In the genomic region with DNA sequence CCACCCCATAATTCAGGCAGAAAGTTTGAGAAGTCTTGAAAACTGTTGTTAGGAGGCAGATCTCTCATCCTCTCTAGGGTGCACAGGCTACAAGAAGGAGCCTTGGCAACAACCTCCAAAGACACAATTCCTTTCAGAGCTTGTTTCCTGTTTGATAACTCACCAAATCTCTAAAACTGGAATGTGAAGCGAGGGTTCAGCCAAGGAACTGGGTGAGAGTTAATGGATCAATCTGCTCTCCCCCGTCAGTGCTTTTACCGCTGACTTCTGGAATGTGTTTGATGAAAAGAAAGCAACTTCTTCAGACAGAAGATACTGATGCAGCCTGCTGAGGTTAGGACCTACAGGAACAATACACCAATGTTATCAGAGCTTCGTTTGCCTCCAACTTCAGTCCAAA, we compare ENCODE assay signal across 19 cellular contexts.
DNase-seq lines count a peak whose midpoint lies in the region; ATAC-seq and TF ChIP-seq lines count a peak whose summit lies in the region.
"Had no signal": no experiment of that assay in that cellular context is flagged by ENCODE, and none has a peak within 500 bp of the region (broad histone marks: within the 10 kb centered on the region; RNA-seq: fewer than 3 reads in every experiment).

No MANE protein-coding gene starts in this region.

- DNase-seq in IMR-90 (peak; percentile 57), astrocyte of the spinal cord (ENCODE audit: low read depth, low spot score) (peak; percentile 43), iris pigment epithelial cell (ENCODE audit: low read depth) (peak; percentile 51), pulmonary artery endothelial cell (ENCODE audit: low read depth, low spot score) (peak; percentile 50), DMS79 treated with DMSO at 0.1 percent for 48 hours (lab: John Stamatoyannopoulos, UW) (no peak), amniotic stem cell (lab: John Stamatoyannopoulos, UW) (no peak), Peyer's patch (no peak)
- DNase-seq in activated CD8-positive, alpha-beta T cell treated with anti-CD3 and anti-CD28 coated beads, Interleukin-2, amount 10 ng/mL, durations not matched to agents 7 days and 5 days, result no peak
- DNase-seq: activated CD4-positive, alpha-beta T cell treated with anti-CD3 and anti-CD28 coated beads, Interleukin-2, amount 10 ng/mL, durations not matched to agents 24 days and 14 days; C1 segment of cervical spinal cord; central memory CD4-positive, alpha-beta T cell; NCI-H2081; NCI-H524 treated with DMSO at 0.1 percent for 48 hours; T1000; thyroid gland had no signal

- H3K36me3 ChIP-seq in IMR-90 (ENCODE audit: control insufficient read depth, insufficient read depth, low read length), result no peaks in the 10 kb centered on the region
- no peaks in the 10 kb centered on the region for H3K36me3 ChIP-seq in Peyer's patch
- H3K36me3 ChIP-seq: neutrophil, thyroid gland had no signal

- no TSS peak for BruUV-seq in IMR-90 (replicated peaks; lab: Mats Ljungman, UMichigan)

- no peaks in the 10 kb centered on the region; the same call in 1 of the 2 replicates for H3K9me1 ChIP-seq in IMR-90 (ENCODE audit: insufficient read depth, low read length)

- H3K79me1 ChIP-seq in IMR-90 (ENCODE audit: low read depth in 1 of 2, low read length in 2 of 2), result no peaks in the 10 kb centered on the region

- no peaks in the 10 kb centered on the region for H3K27me3 Mint-ChIP-seq in activated CD8-positive, alpha-beta T cell treated with anti-CD3 and anti-CD28 coated beads, Interleukin-2, amount 10 ng/mL, durations not matched to agents 7 days and 5 days (ENCODE audit: low read depth)
- H3K27me3 Mint-ChIP-seq: activated CD4-positive, alpha-beta T cell treated with anti-CD3 and anti-CD28 coated beads, Interleukin-2, amount 10 ng/mL, durations not matched to agents 24 days and 14 days; activated naive CD4-positive, alpha-beta T cell treated with anti-CD3 and anti-CD28 coated beads, Interleukin-2, amount 50 U/mL, for 24 hours; IgD-negative memory B cell; memory B cell had no signal

- intact Hi-C loops in IMR-90 (cut with micrococcal nuclease), result no loop called here

- no peak overlapping the region for H4K91ac ChIP-seq in IMR-90 (ENCODE audit: insufficient read depth, low read depth, low read length)

- no peak overlapping the region for H3K4ac ChIP-seq in IMR-90 (ENCODE audit: low read depth, low read length)

- no peak overlapping the region for H3K14ac ChIP-seq in IMR-90 (replicated peaks; ENCODE audit: low read depth, low read length)

- H3K23ac ChIP-seq in IMR-90 (ENCODE audit: low read depth, low read length), result no peak overlapping the region

- H2BK15ac ChIP-seq in IMR-90 (ENCODE audit: low read depth, low read length), result no peak overlapping the region

- no peak for TF ChIP-seq RAD21 in IMR-90 (IDR thresholded peaks at IDR 0.05; ENCODE audit: low read length)

- H3K9me3 ChIP-seq in IMR-90 (ENCODE audit: control insufficient read depth, insufficient read depth, low read length) (no peaks in the 10 kb centered on the region), Peyer's patch (no peaks in the 10 kb centered on the region)
- H3K9me3 ChIP-seq: neutrophil, thyroid gland had no signal

- TF ChIP-seq POLR2A in IMR-90 (IDR thresholded peaks at IDR 0.05; ENCODE audit: low read depth, low read length) (no peak), Peyer's patch (IDR thresholded peaks at IDR 0.05) (no peak)

- H3K36me3 Mint-ChIP-seq in activated CD8-positive, alpha-beta T cell treated with anti-CD3 and anti-CD28 coated beads, Interleukin-2, amount 10 ng/mL, durations not matched to agents 7 days and 5 days (ENCODE audit: low read depth), result no peaks in the 10 kb centered on the region
- H3K36me3 Mint-ChIP-seq: activated naive CD4-positive, alpha-beta T cell treated with anti-CD3 and anti-CD28 coated beads, Interleukin-2, amount 50 U/mL, for 24 hours; IgD-negative memory B cell; memory B cell had no signal

- POLR2A ChIA-PET in IMR-90 (lab: Charles Lee; ENCODE audit: unreplicated experiment), result no interaction called here
- POLR2A ChIA-PET in activated CD8-positive, alpha-beta T cell treated with anti-CD3 and anti-CD28 coated beads, Interleukin-2, amount 10 ng/mL, durations not matched to agents 7 days and 5 days (lab: Charles Lee), result no interaction called here

- CTCF ChIA-PET in IMR-90 (lab: Yijun Ruan, JAX), result interaction anchor here (0.5 to 1.6 kb wide), 2 partner anchors 37 to 331 kb away, joined by 3 to 5 read pairs; no protein-coding TSS in a partner anchor
- CTCF ChIA-PET in activated CD8-positive, alpha-beta T cell treated with anti-CD3 and anti-CD28 coated beads, Interleukin-2, amount 10 ng/mL, durations not matched to agents 7 days and 5 days (lab: Charles Lee), result interaction anchor here (1.1 kb wide), 1 partner anchor 12 kb away, joined by 4 read pairs; no protein-coding TSS in a partner anchor

- H3K4me3 ChIP-seq in IMR-90 (ENCODE audit: insufficient read depth, low read depth, low read length) (peak overlapping the region; percentile 17; the same call in 1 of the 2 replicates), astrocyte of the spinal cord (ENCODE audit: low read depth, low read length) (no peak overlapping the region), Peyer's patch (no peak overlapping the region)
- H3K4me3 ChIP-seq: thyroid gland had no signal

- H3K27ac ChIP-seq in IMR-90 (ENCODE audit: insufficient read depth, low read length) (peak overlapping the region; percentile 13; the same call in 1 of the 2 replicates), Peyer's patch (no peak overlapping the region)
- H3K27ac ChIP-seq: neutrophil, thyroid gland had no signal

- peak overlapping the region; percentile 21; the same call in 1 of the 2 replicates for H2BK20ac ChIP-seq in IMR-90 (ENCODE audit: low read depth, low read length)

- no peaks in the 10 kb centered on the region for H3K4me1 Mint-ChIP-seq in activated CD8-positive, alpha-beta T cell treated with anti-CD3 and anti-CD28 coated beads, Interleukin-2, amount 10 ng/mL, durations not matched to agents 7 days and 5 days (ENCODE audit: low read depth)
- H3K4me1 Mint-ChIP-seq: activated CD4-positive, alpha-beta T cell treated with anti-CD3 and anti-CD28 coated beads, Interleukin-2, amount 10 ng/mL, durations not matched to agents 24 days and 14 days; activated naive CD4-positive, alpha-beta T cell treated with anti-CD3 and anti-CD28 coated beads, Interleukin-2, amount 50 U/mL, for 24 hours; IgD-negative memory B cell; memory B cell had no signal

- H4K8ac ChIP-seq in IMR-90 (ENCODE audit: low read depth in 2 of 2, low read length in 2 of 2), result peak overlapping the region in 1 of 2 experiments; percentile 6; a peak in 1 of 4 replicates

- dilution Hi-C loops in IMR-90 (cut with HindIII; ENCODE audit: low sequenced_read_pairs, unreplicated experiment), result no loop called here

- H4K5ac ChIP-seq in IMR-90 (ENCODE audit: low read depth, low read length), result peak overlapping the region; percentile 33; the same call in 1 of the 2 replicates

- H4K20me1 ChIP-seq in IMR-90 (ENCODE audit: insufficient read depth, low read length), result no peaks in the 10 kb centered on the region

- no peak overlapping the region for H3K9ac ChIP-seq in IMR-90 (ENCODE audit: low read depth, low read length)

- no peak overlapping the region for H2AK9ac ChIP-seq in IMR-90 (replicated peaks; ENCODE audit: low read depth, low read length, poor library complexity)

- H3K4me2 ChIP-seq in IMR-90 (ENCODE audit: low read depth, low read length), result peak overlapping the region; percentile 71

- peak overlapping the region; percentile 10; the same call in 1 of the 2 replicates for H2BK120ac ChIP-seq in IMR-90 (ENCODE audit: low read depth, low read length)

- no peak for TF ChIP-seq CTCF in IMR-90 (conservative IDR thresholded peaks at IDR 0.05; ENCODE audit: low read depth, low read length)
- TF ChIP-seq CTCF in astrocyte of the spinal cord (IDR thresholded peaks at IDR 0.05; ENCODE audit: low read depth, low read length), result no peak
- no peak for TF ChIP-seq CTCF in Peyer's patch (IDR thresholded peaks at IDR 0.05)

- in situ Hi-C loops in IMR-90 (cut with MboI; ENCODE audit: low sequenced_read_pairs) (no loop called here), astrocyte of the spinal cord (cut with HindIII; ENCODE audit: low sequenced_read_pairs) (no loop called here)

- H3K4me3 Mint-ChIP-seq in activated CD8-positive, alpha-beta T cell treated with anti-CD3 and anti-CD28 coated beads, Interleukin-2, amount 10 ng/mL, durations not matched to agents 7 days and 5 days, result no peak overlapping the region
- H3K4me3 Mint-ChIP-seq: activated CD4-positive, alpha-beta T cell treated with anti-CD3 and anti-CD28 coated beads, Interleukin-2, amount 10 ng/mL, durations not matched to agents 24 days and 14 days; activated naive CD4-positive, alpha-beta T cell treated with anti-CD3 and anti-CD28 coated beads, Interleukin-2, amount 50 U/mL, for 24 hours; IgD-negative memory B cell; memory B cell had no signal

- H3K18ac ChIP-seq in IMR-90 (ENCODE audit: low read depth, low read length), result peak overlapping the region; percentile 56; the same call in 1 of the 2 replicates

- H2AFZ ChIP-seq in IMR-90 (replicated peaks; ENCODE audit: low read length, poor library complexity), result no peak overlapping the region

- H2AK5ac ChIP-seq in IMR-90 (ENCODE audit: low read depth, low read length), result no peak overlapping the region

- no peak overlapping the region for H3K56ac ChIP-seq in IMR-90 (ENCODE audit: extremely low read depth, insufficient read depth, low read length)

- no peak overlapping the region for H3K27ac Mint-ChIP-seq in activated CD8-positive, alpha-beta T cell treated with anti-CD3 and anti-CD28 coated beads, Interleukin-2, amount 10 ng/mL, durations not matched to agents 7 days and 5 days
- H3K27ac Mint-ChIP-seq: activated CD4-positive, alpha-beta T cell treated with anti-CD3 and anti-CD28 coated beads, Interleukin-2, amount 10 ng/mL, durations not matched to agents 24 days and 14 days; activated naive CD4-positive, alpha-beta T cell treated with anti-CD3 and anti-CD28 coated beads, Interleukin-2, amount 50 U/mL, for 24 hours; IgD-negative memory B cell; memory B cell had no signal

- H3K9me3 Mint-ChIP-seq in activated CD8-positive, alpha-beta T cell treated with anti-CD3 and anti-CD28 coated beads, Interleukin-2, amount 10 ng/mL, durations not matched to agents 7 days and 5 days (ENCODE audit: insufficient read depth), result no peaks in the 10 kb centered on the region
- H3K9me3 Mint-ChIP-seq: activated naive CD4-positive, alpha-beta T cell treated with anti-CD3 and anti-CD28 coated beads, Interleukin-2, amount 50 U/mL, for 24 hours had no signal

- H2BK5ac ChIP-seq in IMR-90 (ENCODE audit: low read depth, low read length, poor library complexity, severe bottlenecking), result no peak overlapping the region

- no CpG with 5 or more reads among the region's 4 CpGs for WGBS in IMR-90 (ENCODE audit: extremely low coverage in 2 of 2, insufficient read length in 1 of 2), 2 experiments

- peak; percentile 71 for ATAC-seq in IMR-90 (ENCODE audit: low read depth)
- no peak for ATAC-seq in activated CD8-positive, alpha-beta T cell treated with anti-CD3 and anti-CD28 coated beads, Interleukin-2, amount 10 ng/mL, durations not matched to agents 7 days and 5 days

- H3K27me3 ChIP-seq in IMR-90 (ENCODE audit: control insufficient read depth, insufficient read depth, low read length) (no peaks in the 10 kb centered on the region), Peyer's patch (no peaks in the 10 kb centered on the region)
- H3K27me3 ChIP-seq: thyroid gland had no signal

- H3K4me1 ChIP-seq in IMR-90 (ENCODE audit: control insufficient read depth, insufficient read depth, low read length), result peaks cover 13% of the 10 kb centered on the region
- H3K4me1 ChIP-seq in Peyer's patch, result no peaks in the 10 kb centered on the region
- H3K4me1 ChIP-seq: thyroid gland had no signal

Comparison
In these comparisons a context has a peak if more than half of its experiments do, and no peak if none do; other contexts are left out.
1. DNase-seq: peak in IMR-90 (single experiment), astrocyte of the spinal cord (single experiment), iris pigment epithelial cell (single experiment) and pulmonary artery endothelial cell (single experiment); none in activated CD8-positive, alpha-beta T cell treated with anti-CD3 and anti-CD28 coated beads, Interleukin-2, amount 10 ng/mL, durations not matched to agents 7 days and 5 days (single experiment), DMS79 treated with DMSO at 0.1 percent for 48 hours (single experiment), amniotic stem cell (single experiment) and Peyer's patch (0 of 3).